In genomic region chr10:59905735-59906416, GRCh38 we compare ENCODE assay signal across 8 cellular contexts. TPM values are rescaled to one million over a fixed set of nuclear protein-coding genes. Genes with fewer than 3 reads are reported as not detected.
DNase-seq lines count a peak whose midpoint lies in the region; TF ChIP-seq lines count a peak whose summit lies in the region.

No MANE protein-coding gene starts in this region.

- H3K36me3 Mint-ChIP-seq in immature natural killer cell = no peaks in the 10 kb centered on the region

- H3K4me3 Mint-ChIP-seq in immature natural killer cell = peak overlapping the region; percentile 95 to 97 (median 96)

- H3K4me3 ChIP-seq in GM06990 (replicated peaks; ENCODE audit: low read depth, low read length) (peak overlapping the region; percentile 95), KMS-11 (IDR thresholded peaks at IDR 0.05; ENCODE audit: insufficient read depth, low read depth, low read length) (no peak overlapping the region)

- H3K27me3 ChIP-seq in GM06990 (replicated peaks; ENCODE audit: control insufficient read depth, insufficient read depth, low read length) = no peaks in the 10 kb centered on the region
- H3K27me3 ChIP-seq in KMS-11 (ENCODE audit: insufficient read depth, low read depth) = no peaks in the 10 kb centered on the region

- no peaks in the 10 kb centered on the region; the same call in 1 of the 2 replicates for H3K36me3 ChIP-seq in GM06990 (ENCODE audit: control insufficient read depth, insufficient read depth, low read length)
- H3K36me3 ChIP-seq in KMS-11 (ENCODE audit: insufficient read depth) = no peaks in the 10 kb centered on the region

- no peak for TF ChIP-seq CTCF in GM06990 (IDR thresholded peaks at IDR 0.05; ENCODE audit: insufficient read depth, low read length, poor library complexity, severe bottlenecking)
- no peak for TF ChIP-seq CTCF in KMS-11 (conservative IDR thresholded peaks at IDR 0.05; ENCODE audit: low read depth, low read length)

- peaks cover 0 to 3% (median 2%) of the 10 kb centered on the region in 3 donors for H3K27me3 Mint-ChIP-seq in immature natural killer cell (ENCODE audit: low read depth in 3 of 3)

- peak overlapping the region; percentile 74 to 92 (median 88) for H3K27ac Mint-ChIP-seq in immature natural killer cell

- H3K4me1 Mint-ChIP-seq in immature natural killer cell = peaks cover 53 to 73% of the 10 kb centered on the region in 2 donors

- H3K9me3 Mint-ChIP-seq in immature natural killer cell = no peaks in the 10 kb centered on the region

- H3K4me2 ChIP-seq in KMS-11 = peak overlapping the region; percentile 92

- H3K4me1 ChIP-seq in KMS-11 (ENCODE audit: low read depth, poor library complexity, severe bottlenecking) = peaks cover 30% of the 10 kb centered on the region

- H2AFZ ChIP-seq in KMS-11 (ENCODE audit: low read depth) = peak overlapping the region; percentile 82

- H3K27ac ChIP-seq in KMS-11 = peak overlapping the region; percentile 81
- H3K27ac ChIP-seq in angular gyrus (ENCODE audit: low read depth, low read length) = peak overlapping the region; percentile 86

- H4K20me1 ChIP-seq in KMS-11 (ENCODE audit: insufficient read depth) = 0 out of 2 replicates have a peak, but pooled peaks cover 3% of the 10 kb centered on the region

- H3K79me2 ChIP-seq in KMS-11 (ENCODE audit: insufficient read depth, low read depth) = peaks cover 49% of the 10 kb centered on the region; the same call in 1 of the 2 replicates

- H3K9ac ChIP-seq in KMS-11 = peak overlapping the region; percentile 81

- DNase-seq in GM06990 (ENCODE audit: extremely low read depth, insufficient read length) (no peak), immature natural killer cell (peak in 1 of 3 donors; percentile 12), GM03348 (ENCODE audit: low spot score) (no peak), COLO668 (lab: John Stamatoyannopoulos, UW; ENCODE audit: unreplicated experiment) (no peak), NCI-H1694 treated with DMSO at 0.1 percent for 48 hours (lab: John Stamatoyannopoulos, UW) (no peak)
- DNase-seq in stimulated activated CD8-positive, alpha-beta memory T cell treated with anti-CD3 and anti-CD28 coated beads, Interleukin-4, amount 100 ng/mL, for 48 hours = peak; percentile 51

RNA-seq across cellular contexts. Expression of gene CCDC6, which starts 0.5 kb away (rescaled TPM):
- 1 to 10 TPM; 1.6 to 3.5 (median 1.8) TPM for polyA plus RNA-seq in immature natural killer cell
